ENCODE assay signal across 8 cellular contexts in genomic region chr2:8102470-8102869, GRCh38.
"Had no signal": no experiment of that assay in that cellular context is flagged by ENCODE, and none has a peak within 500 bp of the region (broad histone marks: within the 10 kb centered on the region; RNA-seq: fewer than 3 reads in every experiment).

No MANE protein-coding gene starts in this region.

- H3K4me3 ChIP-seq: GM23248, K562 had no signal

- ATAC-seq: K562 had no signal

- FAIRE-seq: H1, H54, K562 had no signal

- H3K27ac ChIP-seq: GM23248, HL-60 had no signal

- DNase-seq: H9, HCEC 1CT, KG1 had no signal
